In genomic region chr12:64181504-64182291, GRCh38 we compare ENCODE assay signal across 9 cellular contexts. TPM values are rescaled to one million over a fixed set of nuclear protein-coding genes. Genes with fewer than 3 reads are reported as not detected.
DNase-seq lines count a peak whose midpoint lies in the region; ATAC-seq lines count a peak whose summit lies in the region.
"Had no signal": no experiment of that assay in that cellular context is flagged by ENCODE, and none has a peak within 500 bp of the region (broad histone marks: within the 10 kb centered on the region; RNA-seq: fewer than 3 reads in every experiment).

No MANE protein-coding gene starts in this region.

- H3K27ac Mint-ChIP-seq in activated naive CD8-positive, alpha-beta T cell treated with anti-CD3 and anti-CD28 coated beads, Interleukin-2, amount 50 U/mL, for 24 hours = no peak overlapping the region
- H3K27ac Mint-ChIP-seq: stimulated activated naive CD8-positive, alpha-beta T cell treated with anti-CD3 and anti-CD28 coated beads, Interleukin-15, Interleukin-2, amounts not matched to agents 100 ng/mL and 50 ng/mL, for 24 hours had no signal

- H3K4me3 Mint-ChIP-seq in activated naive CD8-positive, alpha-beta T cell treated with anti-CD3 and anti-CD28 coated beads, Interleukin-2, amount 50 U/mL, for 24 hours = no peak overlapping the region
- H3K4me3 Mint-ChIP-seq: stimulated activated naive CD8-positive, alpha-beta T cell treated with anti-CD3 and anti-CD28 coated beads, Interleukin-15, Interleukin-2, amounts not matched to agents 100 ng/mL and 50 ng/mL, for 24 hours had no signal

- peak; percentile 95 for DNase-seq in GM04504 (ENCODE audit: low read depth)
- DNase-seq in MV-4-11 (lab: John Stamatoyannopoulos, UW) = peak; percentile 17
- peak in 45 of 58 donors; percentile 2 to 73 (median 28) for DNase-seq in anterior cingulate cortex (lab: John Stamatoyannopoulos, UW)
- DNase-seq in hippocampal formation (lab: John Stamatoyannopoulos, UW) = peak; percentile 35 to 80
- no peak for DNase-seq in posterior vena cava (ENCODE audit: low spot score)
- no peak for DNase-seq in activated naive CD8-positive, alpha-beta T cell treated with anti-CD3 and anti-CD28 coated beads, Interleukin-2, amount 50 U/mL, for 24 hours

- H3K4me1 Mint-ChIP-seq in activated naive CD8-positive, alpha-beta T cell treated with anti-CD3 and anti-CD28 coated beads, Interleukin-2, amount 50 U/mL, for 24 hours = peaks cover under 1% of the 10 kb centered on the region

- no peaks in the 10 kb centered on the region for H3K27me3 Mint-ChIP-seq in activated naive CD8-positive, alpha-beta T cell treated with anti-CD3 and anti-CD28 coated beads, Interleukin-2, amount 50 U/mL, for 24 hours
- H3K27me3 Mint-ChIP-seq: stimulated activated naive CD8-positive, alpha-beta T cell treated with anti-CD3 and anti-CD28 coated beads, Interleukin-15, Interleukin-2, amounts not matched to agents 100 ng/mL and 50 ng/mL, for 24 hours had no signal

- no peaks in the 10 kb centered on the region for H3K9me3 Mint-ChIP-seq in activated naive CD8-positive, alpha-beta T cell treated with anti-CD3 and anti-CD28 coated beads, Interleukin-2, amount 50 U/mL, for 24 hours
- H3K9me3 Mint-ChIP-seq: stimulated activated naive CD8-positive, alpha-beta T cell treated with anti-CD3 and anti-CD28 coated beads, Interleukin-15, Interleukin-2, amounts not matched to agents 100 ng/mL and 50 ng/mL, for 24 hours had no signal

- peak overlapping the region in 19 of 21 experiments; percentile 3 to 85 (median 40) for H3K27ac ChIP-seq in skin epidermis

- H3K36me3 Mint-ChIP-seq in activated naive CD8-positive, alpha-beta T cell treated with anti-CD3 and anti-CD28 coated beads, Interleukin-2, amount 50 U/mL, for 24 hours (ENCODE audit: low read depth) = peaks cover 6% of the 10 kb centered on the region

- H3K4me3 ChIP-seq in skin epidermis = peak overlapping the region in 1 of 7 experiments; percentile 1

- ATAC-seq in HG03097 (IDR thresholded peaks at IDR 0.05; ENCODE audit: low FRiP score, unreplicated experiment) = no peak
- ATAC-seq in activated naive CD8-positive, alpha-beta T cell treated with anti-CD3 and anti-CD28 coated beads, Interleukin-2, amount 50 U/mL, for 24 hours = no peak

- intact Hi-C loops in posterior vena cava (cut with DNase I) = no loop called here

RNA-seq across cellular contexts. Expression of gene KICS2, which starts 40.4 kb away (rescaled TPM):
- total RNA-seq in posterior vena cava = 1 to 10 TPM; 5.5 to 6.0 TPM

Comparison
In these comparisons a context has a peak if more than half of its experiments do, and no peak if none do; other contexts are left out.
1. DNase-seq: peak in GM04504 (single experiment), MV-4-11 (single experiment), anterior cingulate cortex (45 of 58) and hippocampal formation (2 of 2); none in posterior vena cava (single experiment) and activated naive CD8-positive, alpha-beta T cell treated with anti-CD3 and anti-CD28 coated beads, Interleukin-2, amount 50 U/mL, for 24 hours (single experiment).